17 cellular contexts compared by ENCODE assay signal in the genomic region with DNA sequence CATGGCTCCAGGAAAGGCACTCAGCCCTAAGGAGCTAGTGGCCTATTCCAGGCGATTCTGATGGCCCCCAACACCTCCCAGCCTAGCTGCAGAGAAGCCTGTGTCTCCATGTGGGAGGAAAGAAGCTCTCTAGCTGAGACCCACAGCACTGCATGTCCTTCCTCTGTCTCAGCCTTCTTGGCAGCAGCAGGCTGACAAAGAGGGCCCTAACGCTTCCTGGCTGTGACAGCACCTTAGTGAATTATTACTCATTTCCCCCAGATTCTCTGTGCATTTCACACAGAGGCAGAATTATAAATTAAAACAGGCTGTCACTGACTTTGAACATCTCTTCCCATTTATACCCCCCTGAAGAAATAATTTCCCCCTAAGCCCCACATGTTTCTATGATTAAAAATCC.
DNase-seq lines count a peak whose midpoint lies in the region; ATAC-seq and TF ChIP-seq lines count a peak whose summit lies in the region.
"Had no signal": no experiment of that assay in that cellular context is flagged by ENCODE, and none has a peak within 500 bp of the region (broad histone marks: within the 10 kb centered on the region; RNA-seq: fewer than 3 reads in every experiment).

No MANE protein-coding gene starts in this region.

- H3K27ac Mint-ChIP-seq in HFFc6, result no peak overlapping the region
- peak overlapping the region; percentile 41 for H3K27ac Mint-ChIP-seq in activated CD8-positive, alpha-beta T cell treated with anti-CD3 and anti-CD28 coated beads, Interleukin-2, amount 10 ng/mL, durations not matched to agents 7 days and 5 days

- H2BK120ac ChIP-seq in mesenchymal stem cell (ENCODE audit: low read depth, low read length), result no peak overlapping the region

- no peak overlapping the region for H2BK15ac ChIP-seq in mesenchymal stem cell (ENCODE audit: low read depth, poor library complexity, severe bottlenecking)

- no peak overlapping the region for H2BK12ac ChIP-seq in mesenchymal stem cell (ENCODE audit: low read length in 2 of 2)

- H3K9me3 ChIP-seq in mesenchymal stem cell (ENCODE audit: control insufficient read depth, low read length), result no peaks in the 10 kb centered on the region
- H3K9me3 ChIP-seq: transverse colon had no signal

- H2AFZ ChIP-seq in mesenchymal stem cell (ENCODE audit: low read depth, low read length), result no peak overlapping the region

- H3K14ac ChIP-seq in mesenchymal stem cell (ENCODE audit: low read length in 2 of 2), result no peak overlapping the region

- CTCF ChIA-PET in activated CD8-positive, alpha-beta T cell treated with anti-CD3 and anti-CD28 coated beads, Interleukin-2, amount 10 ng/mL, durations not matched to agents 7 days and 5 days (lab: Charles Lee), result interaction anchor here (0.8 to 1.9 kb wide), 2 partner anchors 13 to 601 kb away, joined by 4 read pairs; no protein-coding TSS in a partner anchor

- H3K27me3 ChIP-seq in mesenchymal stem cell (ENCODE audit: control insufficient read depth in 1 of 2, insufficient read depth in 1 of 2, low read length in 2 of 2), result peaks cover 0 to 6% of the 10 kb centered on the region in 2 experiments
- H3K27me3 ChIP-seq: transverse colon had no signal

- no peak overlapping the region for H3K9ac ChIP-seq in mesenchymal stem cell (ENCODE audit: low read length)

- no peak overlapping the region for H3K23ac ChIP-seq in mesenchymal stem cell (ENCODE audit: low read length in 2 of 2)

- H3K18ac ChIP-seq in mesenchymal stem cell (ENCODE audit: low read depth in 1 of 2, low read length in 2 of 2), result no peak overlapping the region

- H3K27ac ChIP-seq in mesenchymal stem cell (ENCODE audit: low read length, poor library complexity, severe bottlenecking), result no peak overlapping the region
- H3K27ac ChIP-seq: transverse colon had no signal

- H3K9me3 Mint-ChIP-seq in HFFc6, result no peaks in the 10 kb centered on the region
- no peaks in the 10 kb centered on the region for H3K9me3 Mint-ChIP-seq in activated CD8-positive, alpha-beta T cell treated with anti-CD3 and anti-CD28 coated beads, Interleukin-2, amount 10 ng/mL, durations not matched to agents 7 days and 5 days (ENCODE audit: insufficient read depth)
- H3K9me3 Mint-ChIP-seq: naive thymus-derived CD4-positive, alpha-beta T cell had no signal

- H3K4me1 Mint-ChIP-seq in HFFc6 (ENCODE audit: low read depth), result peaks cover 12% of the 10 kb centered on the region
- H3K4me1 Mint-ChIP-seq in activated CD8-positive, alpha-beta T cell treated with anti-CD3 and anti-CD28 coated beads, Interleukin-2, amount 10 ng/mL, durations not matched to agents 7 days and 5 days (ENCODE audit: low read depth), result peaks cover 41% of the 10 kb centered on the region

- H3K36me3 ChIP-seq in mesenchymal stem cell (ENCODE audit: control insufficient read depth in 1 of 2, insufficient read depth in 2 of 2, low read depth in 1 of 2, low read length in 2 of 2), result no peaks in the 10 kb centered on the region
- H3K36me3 ChIP-seq: transverse colon had no signal

- no peak overlapping the region for H4K91ac ChIP-seq in mesenchymal stem cell (ENCODE audit: low read length)

- no peak overlapping the region for H2AK5ac ChIP-seq in mesenchymal stem cell (ENCODE audit: low read length, severe bottlenecking)

- no peak overlapping the region for H2BK5ac ChIP-seq in mesenchymal stem cell (ENCODE audit: low read depth, low read length, poor library complexity, severe bottlenecking)

- H3K4ac ChIP-seq in mesenchymal stem cell (ENCODE audit: low read depth in 1 of 2, low read length in 2 of 2), result no peak overlapping the region

- no peak for ATAC-seq in activated CD8-positive, alpha-beta T cell treated with anti-CD3 and anti-CD28 coated beads, Interleukin-2, amount 10 ng/mL, durations not matched to agents 7 days and 5 days
- ATAC-seq in GM18858 (IDR thresholded peaks at IDR 0.05; ENCODE audit: unreplicated experiment) (no peak), HG02678 (IDR thresholded peaks at IDR 0.05; ENCODE audit: unreplicated experiment) (no peak)
- ATAC-seq: naive thymus-derived CD4-positive, alpha-beta T cell had no signal

- H3K4me2 ChIP-seq in mesenchymal stem cell (ENCODE audit: low read length, poor library complexity, severe bottlenecking), result no peak overlapping the region

- POLR2A ChIA-PET in activated CD8-positive, alpha-beta T cell treated with anti-CD3 and anti-CD28 coated beads, Interleukin-2, amount 10 ng/mL, durations not matched to agents 7 days and 5 days (lab: Charles Lee), result no interaction called here

- H4K8ac ChIP-seq in mesenchymal stem cell (ENCODE audit: low read length), result no peak overlapping the region

- DNase-seq in EL (peak; percentile 49), HFFc6 (peak; percentile 11), iris pigment epithelial cell (ENCODE audit: low read depth) (peak; percentile 35), activated gamma-delta T cell (lab: John Stamatoyannopoulos, UW) (no peak), mesenchymal stem cell (no peak)
- peak; percentile 43 for DNase-seq in activated CD8-positive, alpha-beta T cell treated with anti-CD3 and anti-CD28 coated beads, Interleukin-2, amount 10 ng/mL, durations not matched to agents 7 days and 5 days
- DNase-seq: activated naive CD4-positive, alpha-beta T cell treated with Interleukin-2 at 50 U/mL for 16 hours; cortex of kidney; foreskin melanocyte; GOT3; kidney glomerular epithelial cell; naive thymus-derived CD4-positive, alpha-beta T cell; NCI-H82; small intestine; transverse colon had no signal

- no peaks in the 10 kb centered on the region for H3K79me1 ChIP-seq in mesenchymal stem cell (replicated peaks; ENCODE audit: low read length, poor library complexity, severe bottlenecking)

- 14% methylated on average over 2 of the region's 2 CpGs for WGBS in mesenchymal stem cell

- H3K4me3 ChIP-seq in mesenchymal stem cell (ENCODE audit: insufficient read depth in 1 of 2, low read depth in 1 of 2, low read length in 2 of 2), result no peak overlapping the region
- H3K4me3 ChIP-seq: transverse colon had no signal

- no peaks in the 10 kb centered on the region for H3K4me1 ChIP-seq in mesenchymal stem cell (ENCODE audit: control insufficient read depth, insufficient read depth, low read depth, low read length)
- H3K4me1 ChIP-seq: transverse colon had no signal

- no peak overlapping the region for H3K4me3 Mint-ChIP-seq in HFFc6
- no peak overlapping the region for H3K4me3 Mint-ChIP-seq in activated CD8-positive, alpha-beta T cell treated with anti-CD3 and anti-CD28 coated beads, Interleukin-2, amount 10 ng/mL, durations not matched to agents 7 days and 5 days

- peaks cover 12% of the 10 kb centered on the region for H3K27me3 Mint-ChIP-seq in HFFc6 (ENCODE audit: insufficient read depth)
- peaks cover 15% of the 10 kb centered on the region for H3K27me3 Mint-ChIP-seq in activated CD8-positive, alpha-beta T cell treated with anti-CD3 and anti-CD28 coated beads, Interleukin-2, amount 10 ng/mL, durations not matched to agents 7 days and 5 days (ENCODE audit: low read depth)

- no peaks in the 10 kb centered on the region for H3K36me3 Mint-ChIP-seq in HFFc6 (ENCODE audit: low read depth)
- no peaks in the 10 kb centered on the region for H3K36me3 Mint-ChIP-seq in activated CD8-positive, alpha-beta T cell treated with anti-CD3 and anti-CD28 coated beads, Interleukin-2, amount 10 ng/mL, durations not matched to agents 7 days and 5 days (ENCODE audit: low read depth)

- no peak for TF ChIP-seq CTCF in HFFc6 (IDR thresholded peaks at IDR 0.05)

Comparison
In these comparisons a context has a peak if more than half of its experiments do, and no peak if none do; other contexts are left out.
1. DNase-seq: peak in EL (single experiment), HFFc6 (single experiment), activated CD8-positive, alpha-beta T cell treated with anti-CD3 and anti-CD28 coated beads, Interleukin-2, amount 10 ng/mL, durations not matched to agents 7 days and 5 days (single experiment) and iris pigment epithelial cell (single experiment); none in activated gamma-delta T cell (single experiment) and mesenchymal stem cell (single experiment).